11 cellular contexts compared by ENCODE assay signal in genomic region chr17:78252111-78252634, GRCh38. TPM values are rescaled to one million over a fixed set of nuclear protein-coding genes. Genes with fewer than 3 reads are reported as not detected.
A peak's percentile ranks its signal among the peaks of the same experiment; 100 is the strongest.
DNase-seq lines count a peak whose midpoint lies in the region; ATAC-seq lines count a peak whose summit lies in the region.
"Had no signal": no experiment of that assay in that cellular context is flagged by ENCODE, and none has a peak within 500 bp of the region (broad histone marks: within the 10 kb centered on the region; RNA-seq: fewer than 3 reads in every experiment).

No MANE protein-coding gene starts in this region.

- peak overlapping the region; percentile 39 for H3K4me3 Mint-ChIP-seq in activated CD4-positive, alpha-beta memory T cell treated with anti-CD3 and anti-CD28 coated beads for 36 hours
- peak overlapping the region; percentile 66 to 84 for H3K4me3 Mint-ChIP-seq in stimulated activated naive CD8-positive, alpha-beta T cell treated with anti-CD3 and anti-CD28 coated beads, Interleukin-15, amount 100 ng/mL, for 72 hours

- no peak for ATAC-seq in Right ventricle myocardium superior (ENCODE audit: poor library complexity)
- no peak for ATAC-seq in left ventricle myocardium superior
- ATAC-seq in stimulated activated naive CD8-positive, alpha-beta T cell treated with anti-CD3 and anti-CD28 coated beads, Interleukin-15, amount 100 ng/mL, for 72 hours, result peak; percentile 54

- DNase-seq in Right ventricle myocardium superior (peak; percentile 36), left ventricle myocardium superior (no peak), ureter (ENCODE audit: low spot score) (no peak), SHP77 treated with DMSO at 0.1 percent for 48 hours (lab: John Stamatoyannopoulos, UW) (no peak), NCI-H1694 (lab: John Stamatoyannopoulos, UW) (no peak)
- peak; percentile 70 for DNase-seq in activated CD4-positive, alpha-beta memory T cell treated with anti-CD3 and anti-CD28 coated beads for 36 hours
- peak; percentile 63 to 84 (median 77) for DNase-seq in effector memory CD4-positive, alpha-beta T cell
- peak; percentile 57 for DNase-seq in stimulated activated naive CD8-positive, alpha-beta T cell treated with anti-CD3 and anti-CD28 coated beads, Interleukin-15, amount 100 ng/mL, for 72 hours

- H3K27me3 ChIP-seq in effector memory CD4-positive, alpha-beta T cell (replicated peaks; ENCODE audit: control insufficient read depth, insufficient read depth, low read length, poor library complexity, severe bottlenecking), result no peaks in the 10 kb centered on the region
- H3K27me3 ChIP-seq: cardiac muscle cell, hepatocyte had no signal

- POLR2A ChIA-PET in activated CD4-positive, alpha-beta memory T cell treated with anti-CD3 and anti-CD28 coated beads for 36 hours (lab: Charles Lee), result interaction anchor here (1.0 to 1.7 kb wide), 2 partner anchors 91 to 108 kb away, joined by 3 to 8 read pairs; partner anchors contain the start of gene SOCS3

- no peaks in the 10 kb centered on the region for H3K36me3 Mint-ChIP-seq in activated CD4-positive, alpha-beta memory T cell treated with anti-CD3 and anti-CD28 coated beads for 36 hours

- H3K27ac ChIP-seq in effector memory CD4-positive, alpha-beta T cell (ENCODE audit: insufficient read depth, low read length, poor library complexity, severe bottlenecking), result peak overlapping the region; percentile 56
- H3K27ac ChIP-seq: hepatocyte had no signal

- CTCF ChIA-PET in activated CD4-positive, alpha-beta memory T cell treated with anti-CD3 and anti-CD28 coated beads for 36 hours (lab: Charles Lee), result interaction anchor here (0.8 to 4.3 kb wide), 19 partner anchors 17 to 233 kb away, joined by 3 to 36 read pairs (median 6); partner anchors contain the start of genes AFMID, SOCS3 and TK1

- peaks cover 54% of the 10 kb centered on the region for H3K4me1 ChIP-seq in effector memory CD4-positive, alpha-beta T cell (ENCODE audit: control insufficient read depth, insufficient read depth, low read length, poor library complexity, severe bottlenecking)

- H3K4me3 ChIP-seq in effector memory CD4-positive, alpha-beta T cell (ENCODE audit: insufficient read depth, low read depth, low read length, poor library complexity, severe bottlenecking), result peak overlapping the region; percentile 38
- H3K4me3 ChIP-seq: cardiac muscle cell, hepatocyte had no signal

- H3K36me3 ChIP-seq in effector memory CD4-positive, alpha-beta T cell (ENCODE audit: control insufficient read depth, insufficient read depth, low read length), result no peaks in the 10 kb centered on the region
- H3K36me3 ChIP-seq: cardiac muscle cell had no signal

- H3K27me3 Mint-ChIP-seq in activated CD4-positive, alpha-beta memory T cell treated with anti-CD3 and anti-CD28 coated beads for 36 hours, result no peaks in the 10 kb centered on the region
- no peaks in the 10 kb centered on the region for H3K27me3 Mint-ChIP-seq in stimulated activated naive CD8-positive, alpha-beta T cell treated with anti-CD3 and anti-CD28 coated beads, Interleukin-15, amount 100 ng/mL, for 72 hours

- peaks cover 2% of the 10 kb centered on the region for H3K9me3 Mint-ChIP-seq in activated CD4-positive, alpha-beta memory T cell treated with anti-CD3 and anti-CD28 coated beads for 36 hours
- peaks cover 0 to 4% of the 10 kb centered on the region in 2 donors for H3K9me3 Mint-ChIP-seq in stimulated activated naive CD8-positive, alpha-beta T cell treated with anti-CD3 and anti-CD28 coated beads, Interleukin-15, amount 100 ng/mL, for 72 hours

- peaks cover 31% of the 10 kb centered on the region for H3K4me1 Mint-ChIP-seq in activated CD4-positive, alpha-beta memory T cell treated with anti-CD3 and anti-CD28 coated beads for 36 hours (ENCODE audit: low read depth)
- H3K4me1 Mint-ChIP-seq in stimulated activated naive CD8-positive, alpha-beta T cell treated with anti-CD3 and anti-CD28 coated beads, Interleukin-15, amount 100 ng/mL, for 72 hours, result peaks cover 64% of the 10 kb centered on the region

- H3K27ac Mint-ChIP-seq in activated CD4-positive, alpha-beta memory T cell treated with anti-CD3 and anti-CD28 coated beads for 36 hours, result peak overlapping the region; percentile 73
- peak overlapping the region in 1 of 2 donors; percentile 74 for H3K27ac Mint-ChIP-seq in stimulated activated naive CD8-positive, alpha-beta T cell treated with anti-CD3 and anti-CD28 coated beads, Interleukin-15, amount 100 ng/mL, for 72 hours

- intact Hi-C loops in Right ventricle myocardium superior (cut with DNase I) (loop anchor here (5.0 kb wide), 1 partner anchor 140 kb away; no protein-coding TSS in a partner anchor), left ventricle myocardium superior (cut with micrococcal nuclease) (no loop called here)
- intact Hi-C loops in activated CD4-positive, alpha-beta memory T cell treated with anti-CD3 and anti-CD28 coated beads for 36 hours (cut with micrococcal nuclease), result loop anchor here (5.0 kb wide), 2 partner anchors 40 to 90 kb away; no protein-coding TSS in a partner anchor

- no peaks in the 10 kb centered on the region for H3K9me3 ChIP-seq in effector memory CD4-positive, alpha-beta T cell (ENCODE audit: control insufficient read depth, low read length)

RNA-seq across cellular contexts. Expression of gene TMEM235, which starts 20.7 kb away (rescaled TPM):
- total RNA-seq in Right ventricle myocardium superior, result not detected
- not detected for total RNA-seq in left ventricle myocardium superior
- not detected for total RNA-seq in activated CD4-positive, alpha-beta memory T cell treated with anti-CD3 and anti-CD28 coated beads for 36 hours
- total RNA-seq in ureter, result not detected
- total RNA-seq: MCF 10A had no signal

RNA-seq across cellular contexts. Expression of gene BIRC5, which starts 38.1 kb away (rescaled TPM):
- 1.7 TPM for total RNA-seq in Right ventricle myocardium superior
- 0.69 TPM for total RNA-seq in left ventricle myocardium superior
- 10 to 100 TPM; 87.4 to 95.4 TPM for total RNA-seq in activated CD4-positive, alpha-beta memory T cell treated with anti-CD3 and anti-CD28 coated beads for 36 hours
- total RNA-seq in ureter, result 2.0 TPM

Comparison
In these comparisons a context has a peak if more than half of its experiments do, and no peak if none do; other contexts are left out.
1. DNase-seq: peak in Right ventricle myocardium superior (single experiment), activated CD4-positive, alpha-beta memory T cell treated with anti-CD3 and anti-CD28 coated beads for 36 hours (single experiment), effector memory CD4-positive, alpha-beta T cell (3 of 3) and stimulated activated naive CD8-positive, alpha-beta T cell treated with anti-CD3 and anti-CD28 coated beads, Interleukin-15, amount 100 ng/mL, for 72 hours (2 of 2); none in left ventricle myocardium superior (single experiment), ureter (single experiment), SHP77 treated with DMSO at 0.1 percent for 48 hours (single experiment) and NCI-H1694 (single experiment).
2. RNA of gene BIRC5, which starts 38.1 kb away (total RNA-seq): 87.4 to 95.4 TPM in activated CD4-positive, alpha-beta memory T cell treated with anti-CD3 and anti-CD28 coated beads for 36 hours; 2.0 TPM in ureter (single experiment), 1.7 TPM in Right ventricle myocardium superior (single experiment) and 0.69 TPM in left ventricle myocardium superior (single experiment); every median in the first group is over 10 times any median in the second.